18 cellular contexts compared by ENCODE assay signal in the genomic region with DNA sequence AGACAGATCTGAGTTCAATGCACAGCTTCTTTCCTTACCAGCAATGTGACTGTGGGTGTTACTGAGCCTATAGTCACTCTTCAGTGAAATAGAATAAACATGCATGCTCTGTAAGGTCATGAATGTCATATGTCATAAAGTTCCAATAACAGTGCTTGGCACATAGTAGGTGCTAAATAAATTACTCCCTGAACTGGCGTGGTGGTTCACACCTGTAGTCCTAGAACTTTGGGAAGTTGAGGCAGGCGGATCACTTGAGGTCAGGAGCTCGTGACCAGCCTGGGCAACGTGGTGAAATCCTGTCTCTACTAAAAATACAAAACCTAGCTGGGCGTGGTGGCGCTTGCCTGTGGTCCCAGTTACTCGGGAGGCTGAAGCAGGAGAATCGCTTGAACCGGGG.
"Had no signal": no experiment of that assay in that cellular context is flagged by ENCODE, and none has a peak within 500 bp of the region (broad histone marks: within the 10 kb centered on the region; RNA-seq: fewer than 3 reads in every experiment).

No MANE protein-coding gene starts in this region.

- ATAC-seq: activated naive CD4-positive, alpha-beta T cell treated with anti-CD3 and anti-CD28 coated beads, Interleukin-2, amount 50 U/mL, for 72 hours; activated T-cell treated with anti-CD3 and anti-CD28 coated beads, Interleukin-2, amount 50 U/mL, for 4 hours; activated T-cell treated with anti-CD3 and anti-CD28 coated beads, Interleukin-2, amount 50 U/mL, for 72 hours; activated T-helper 17 cell treated with anti-CD3 and anti-CD28 coated beads, Interleukin-2, amount 50 U/mL, for 72 hours; body of pancreas had no signal

- DNase-seq: activated B cell treated with CpG ODN at 0.5 μM for 24 hours; activated CD4-positive, alpha-beta memory T cell treated with anti-CD3 and anti-CD28 coated beads for 36 hours; activated CD4-positive, CD25-positive, alpha-beta regulatory T cell treated with anti-CD3 and anti-CD28 coated beads, Interleukin-2, amount 50 U/mL, for 72 hours; activated effector memory CD4-positive, alpha-beta T cell treated with anti-CD3 and anti-CD28 coated beads, Interleukin-2, amount 50 U/mL, for 16 hours; activated naive CD8-positive, alpha-beta T cell treated with anti-CD3 and anti-CD28 coated beads for 36 hours; activated T-cell treated with anti-CD3 and anti-CD28 coated beads, Interleukin-2, amount 50 U/mL, for 72 hours; aorta; brain microvascular endothelial cell had no signal

- H3K27me3 ChIP-seq: adrenal gland, body of pancreas, brain microvascular endothelial cell, breast epithelium had no signal

- H3K36me3 ChIP-seq: breast epithelium had no signal

- H3K4me1 ChIP-seq: adrenal gland, body of pancreas, breast epithelium had no signal

- H3K9me3 ChIP-seq: adrenal gland, body of pancreas, breast epithelium had no signal

- FAIRE-seq: astrocyte, colon, TTC549 had no signal

- H3K27ac ChIP-seq: adrenal gland, body of pancreas, brain microvascular endothelial cell, breast epithelium, VCaP had no signal

- H3K4me3 ChIP-seq: adrenal gland, body of pancreas, breast epithelium had no signal
